1 cellular context compared by ENCODE assay signal in the genomic region with DNA sequence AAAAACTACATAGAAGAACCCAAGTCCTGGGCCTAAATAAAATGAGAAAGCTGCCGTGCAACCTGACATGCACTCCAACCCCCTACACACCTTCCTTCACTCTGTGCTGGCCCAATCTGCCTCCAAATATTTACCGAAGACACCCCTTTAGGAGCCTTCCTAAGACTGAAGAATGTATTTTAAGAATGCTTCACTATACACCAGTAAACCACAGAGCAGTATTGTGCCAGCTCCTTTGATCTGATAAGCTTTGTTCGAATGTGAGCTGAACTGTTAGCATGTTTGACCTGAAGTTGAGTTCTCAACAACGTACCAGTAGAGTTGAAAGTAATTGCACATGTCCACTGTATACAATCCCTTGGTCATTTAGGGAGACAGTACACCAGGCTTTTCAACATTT.
TF ChIP-seq lines count a peak whose summit lies in the region.

No MANE protein-coding gene starts in this region.

TF ChIP-seq in SK-N-SH, 30 proteins besides CTCF, POLR2A, EP300 and RAD21:
- TF ChIP-seq MEF2A (IDR thresholded peaks at IDR 0.05; ENCODE audit: borderline replicate concordance, low read depth): no peak
TF ChIP-seq in SK-N-SH: peak in this region for 0.
